Comparison of ENCODE assay signal across 8 cellular contexts in the genomic region with DNA sequence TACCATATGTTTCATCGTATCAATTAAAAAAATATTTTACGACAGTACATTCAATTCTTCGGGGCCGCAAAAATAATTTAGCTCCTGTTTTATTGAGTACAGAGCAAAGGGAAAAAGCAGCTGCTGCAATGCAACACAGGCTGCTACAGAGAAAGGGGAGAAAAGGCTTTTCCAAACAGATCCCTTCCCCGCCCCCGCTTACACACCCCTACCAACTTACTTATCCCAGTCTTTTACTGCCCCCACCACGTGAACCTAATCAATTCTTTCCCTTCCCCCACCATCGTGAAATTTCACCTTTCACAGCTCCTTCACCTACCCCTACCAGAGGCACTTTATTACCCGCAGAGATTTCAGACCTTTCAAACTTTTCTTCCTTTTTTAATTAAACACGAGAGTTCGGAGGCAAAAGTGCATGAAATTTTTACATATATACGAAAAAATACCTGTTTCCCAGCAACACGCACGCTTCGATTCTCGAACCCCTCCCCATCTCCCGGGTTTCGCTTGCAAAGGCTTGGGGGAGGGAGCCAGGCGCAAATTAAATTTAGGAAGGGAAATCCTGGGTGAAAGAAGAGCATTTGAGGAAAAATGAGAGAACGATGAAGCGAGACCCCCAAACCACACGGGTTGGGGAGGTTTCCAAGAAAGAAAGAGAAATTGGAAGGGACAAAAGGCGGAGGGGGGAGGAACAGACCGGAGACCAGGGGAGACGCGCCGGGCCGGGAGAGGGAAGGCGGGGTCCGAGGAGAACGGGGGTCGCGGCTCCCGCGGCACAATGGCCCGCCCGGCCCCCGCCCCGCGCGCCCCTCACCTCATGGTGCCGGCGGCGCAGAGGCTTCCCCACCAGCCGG. TPM values are rescaled to one million over a fixed set of nuclear protein-coding genes. Genes with fewer than 3 reads are reported as not detected.
DNase-seq lines count a peak whose midpoint lies in the region; ATAC-seq and TF ChIP-seq lines count a peak whose summit lies in the region.

No MANE protein-coding gene starts in this region.

- no peaks in the 10 kb centered on the region for H3K27me3 ChIP-seq in BE2C
- no peaks in the 10 kb centered on the region for H3K27me3 ChIP-seq in Peyer's patch
- H3K27me3 ChIP-seq in endocrine pancreas (ENCODE audit: control insufficient read depth, insufficient read depth, low read length) = no peaks in the 10 kb centered on the region
- H3K27me3 ChIP-seq in mucosa of rectum (ENCODE audit: control insufficient read depth in 2 of 2, insufficient read depth in 2 of 2, low read length in 2 of 2) = peaks cover 0 to 2% of the 10 kb centered on the region in 2 donors

- peak overlapping the region; percentile 100 for H3K4me3 ChIP-seq in BE2C (ENCODE audit: low read depth, low read length)
- peak overlapping the region; percentile 92 for H3K4me3 ChIP-seq in HEK293 (ENCODE audit: low read depth, low read length)
- H3K4me3 ChIP-seq in Peyer's patch = peak overlapping the region; percentile 78 to 95 (median 86)
- peak overlapping the region; percentile 88 for H3K4me3 ChIP-seq in endocrine pancreas (ENCODE audit: control insufficient read depth, insufficient read depth, low read length)
- peak overlapping the region; percentile 86 to 92 for H3K4me3 ChIP-seq in mucosa of rectum (ENCODE audit: low read length in 2 of 2)

- H3K9me3 ChIP-seq in BE2C (no peaks in the 10 kb centered on the region), HEK293 (ENCODE audit: control insufficient read depth, insufficient read depth, low read depth, low read length) (no peaks in the 10 kb centered on the region), Peyer's patch (no peaks in the 10 kb centered on the region), endocrine pancreas (ENCODE audit: control insufficient read depth, low read length) (no peaks in the 10 kb centered on the region), mucosa of rectum (ENCODE audit: control insufficient read depth in 2 of 2, low read length in 2 of 2) (no peaks in the 10 kb centered on the region)

- H3K9ac ChIP-seq in endocrine pancreas (ENCODE audit: control insufficient read depth, insufficient read depth, low read length) (peak overlapping the region; percentile 81), mucosa of rectum (ENCODE audit: low read depth in 1 of 2, low read length in 2 of 2) (peak overlapping the region; percentile 84 to 92)

- TF ChIP-seq POLR2A in Peyer's patch (IDR thresholded peaks at IDR 0.05) = no peak

- H3K36me3 ChIP-seq in BE2C = peaks cover 4% of the 10 kb centered on the region; the same call in 1 of the 2 replicates
- no peaks in the 10 kb centered on the region; a peak in 1 of 3 replicates for H3K36me3 ChIP-seq in HEK293 (ENCODE audit: control insufficient read depth in 2 of 2, insufficient read depth in 1 of 2, low read length in 2 of 2)
- H3K36me3 ChIP-seq in Peyer's patch = no peaks in the 10 kb centered on the region
- H3K36me3 ChIP-seq in endocrine pancreas (ENCODE audit: control insufficient read depth, insufficient read depth, low read length) = no peaks in the 10 kb centered on the region
- no peaks in the 10 kb centered on the region for H3K36me3 ChIP-seq in mucosa of rectum (ENCODE audit: control insufficient read depth in 2 of 2, insufficient read depth in 2 of 2, low read length in 2 of 2)

- H3K4me1 ChIP-seq in BE2C (peaks cover 8% of the 10 kb centered on the region), HEK293 (ENCODE audit: control insufficient read depth, insufficient read depth, low read length) (peaks cover 52% of the 10 kb centered on the region), Peyer's patch (peaks cover 0 to 9% (median 0%) of the 10 kb centered on the region in 4 donors), endocrine pancreas (ENCODE audit: control insufficient read depth, insufficient read depth, low read length) (peaks cover 3% of the 10 kb centered on the region), mucosa of rectum (ENCODE audit: control insufficient read depth in 2 of 2, insufficient read depth in 2 of 2, low read length in 2 of 2) (peaks cover 3 to 11% of the 10 kb centered on the region in 2 donors)

- DNase-seq in BE2C (peak; percentile 63), Peyer's patch (no peak), activated gamma-delta T cell treated with Interleukin-2 at 50 U/mL for 16 hours (no peak), GM19238 (ENCODE audit: insufficient read length, low spot score) (no peak)

- H3K27ac ChIP-seq in HEK293 (ENCODE audit: extremely low read depth, low read depth, low read length) = peak overlapping the region; percentile 97
- H3K27ac ChIP-seq in Peyer's patch = peak overlapping the region; percentile 79 to 93 (median 84)
- H3K27ac ChIP-seq in mucosa of rectum (ENCODE audit: low read depth in 2 of 2, low read length in 2 of 2) = peak overlapping the region; percentile 71 to 77

- TF ChIP-seq CTCF in BE2C (IDR thresholded peaks at IDR 0.05; ENCODE audit: low read depth, low read length) (no peak), HEK293 (tag by site-specific recombination; IDR thresholded peaks at IDR 0.05) (peak; percentile 74; the same call in 1 of the 2 replicates), Peyer's patch (IDR thresholded peaks at IDR 0.05) (no peak)

- CTCF ChIA-PET in HEK293 (lab: Yijun Ruan, JAX) = interaction anchor here (0.6 to 2.6 kb wide), 18 partner anchors 9 to 175 kb away, joined by 3 to 22 read pairs (median 3); a partner anchor contains a TSS

- no peak for ATAC-seq in GM19452 (IDR thresholded peaks at IDR 0.05; ENCODE audit: unreplicated experiment)

- POLR2A ChIA-PET in HEK293 (lab: Yijun Ruan, JAX) = interaction anchor here (0.5 to 2.7 kb wide), 33 partner anchors 8 to 292 kb away, joined by 3 to 41 read pairs (median 4); a partner anchor contains a TSS

TF ChIP-seq in HEK293, 187 proteins besides CTCF, POLR2A, EP300 and RAD21 (continues in another document):
- TF ChIP-seq ZIC2 (tag by site-specific recombination; IDR thresholded peaks at IDR 0.05) (no peak; the same call in none of the 2 replicates), SP7 (tag by site-specific recombination; IDR thresholded peaks at IDR 0.05) (peak; percentile 61; the same call in 1 of the 2 replicates), ZNF426 (tag by site-specific recombination; IDR thresholded peaks at IDR 0.05) (no peak), ZNF658 (tag by site-specific recombination; IDR thresholded peaks at IDR 0.05) (no peak), ZNF292 (tag by site-specific recombination; IDR thresholded peaks at IDR 0.05; ENCODE audit: borderline replicate concordance, low read depth) (no peak), ZNF670 (tag by site-specific recombination; IDR thresholded peaks at IDR 0.05; ENCODE audit: low read depth) (no peak), ZNF184 (tag by site-specific recombination; IDR thresholded peaks at IDR 0.05) (no peak), ZNF341 (tag by site-specific recombination; IDR thresholded peaks at IDR 0.05; ENCODE audit: low read depth) (peak; percentile 99), ZNF677 (tag by site-specific recombination; IDR thresholded peaks at IDR 0.05) (no peak), ZBTB20 (tag by site-specific recombination; IDR thresholded peaks at IDR 0.05) (peak; percentile 87), MZF1 (tag by site-specific recombination; IDR thresholded peaks at IDR 0.05; ENCODE audit: borderline replicate concordance) (peak; percentile 92), MEIS1 (CRISPR knock-in tag; IDR thresholded peaks at IDR 0.05; ENCODE audit: borderline replicate concordance) (no peak), ZNF610 (tag by site-specific recombination; IDR thresholded peaks at IDR 0.05; ENCODE audit: borderline replicate concordance) (no peak; the same call in 1 of the 2 replicates), ZNF132 (tag by site-specific recombination; IDR thresholded peaks at IDR 0.05; ENCODE audit: borderline replicate concordance) (no peak), ZBTB17 (tag by site-specific recombination; IDR thresholded peaks at IDR 0.05) (peak; percentile 91)
- TF ChIP-seq, protein P1, sequence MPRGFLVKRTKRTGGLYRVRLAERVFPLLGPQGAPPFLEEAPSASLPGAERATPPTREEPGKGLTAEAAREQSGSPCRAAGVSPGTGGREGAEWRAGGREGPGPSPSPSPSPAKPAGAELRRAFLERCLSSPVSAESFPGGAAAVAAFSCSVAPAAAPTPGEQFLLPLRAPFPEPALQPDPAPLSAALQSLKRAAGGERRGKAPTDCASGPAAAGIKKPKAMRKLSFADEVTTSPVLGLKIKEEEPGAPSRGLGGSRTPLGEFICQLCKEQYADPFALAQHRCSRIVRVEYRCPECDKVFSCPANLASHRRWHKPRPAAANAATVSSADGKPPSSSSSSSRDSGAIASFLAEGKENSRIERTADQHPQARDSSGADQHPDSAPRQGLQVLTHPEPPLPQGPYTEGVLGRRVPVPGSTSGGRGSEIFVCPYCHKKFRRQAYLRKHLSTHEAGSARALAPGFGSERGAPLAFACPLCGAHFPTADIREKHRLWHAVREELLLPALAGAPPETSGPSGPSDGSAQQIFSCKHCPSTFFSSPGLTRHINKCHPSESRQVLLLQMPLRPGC (tag by site-specific recombination; IDR thresholded peaks at IDR 0.05) = no peak; the same call in 1 of the 2 replicates
- TF ChIP-seq, protein P2, sequence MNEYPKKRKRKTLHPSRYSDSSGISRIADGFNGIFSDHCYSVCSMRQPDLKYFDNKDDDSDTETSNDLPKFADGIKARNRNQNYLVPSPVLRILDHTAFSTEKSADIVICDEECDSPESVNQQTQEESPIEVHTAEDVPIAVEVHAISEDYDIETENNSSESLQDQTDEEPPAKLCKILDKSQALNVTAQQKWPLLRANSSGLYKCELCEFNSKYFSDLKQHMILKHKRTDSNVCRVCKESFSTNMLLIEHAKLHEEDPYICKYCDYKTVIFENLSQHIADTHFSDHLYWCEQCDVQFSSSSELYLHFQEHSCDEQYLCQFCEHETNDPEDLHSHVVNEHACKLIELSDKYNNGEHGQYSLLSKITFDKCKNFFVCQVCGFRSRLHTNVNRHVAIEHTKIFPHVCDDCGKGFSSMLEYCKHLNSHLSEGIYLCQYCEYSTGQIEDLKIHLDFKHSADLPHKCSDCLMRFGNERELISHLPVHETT (tag by site-specific recombination; IDR thresholded peaks at IDR 0.05) = peak; percentile 81

RNA-seq across cellular contexts. Expression of a gene that starts 0.8 kb away (rescaled TPM):
- 42.1 TPM for polyA plus RNA-seq in BE2C (2012; ENCODE audit: insufficient read depth, insufficient read length, low read depth)
- 10 to 100 TPM in 3 of 4 donors, 1 to 10 TPM in 1; 7.6 to 51.2 (median 16.5) TPM for total RNA-seq in Peyer's patch
